In the genomic region with DNA sequence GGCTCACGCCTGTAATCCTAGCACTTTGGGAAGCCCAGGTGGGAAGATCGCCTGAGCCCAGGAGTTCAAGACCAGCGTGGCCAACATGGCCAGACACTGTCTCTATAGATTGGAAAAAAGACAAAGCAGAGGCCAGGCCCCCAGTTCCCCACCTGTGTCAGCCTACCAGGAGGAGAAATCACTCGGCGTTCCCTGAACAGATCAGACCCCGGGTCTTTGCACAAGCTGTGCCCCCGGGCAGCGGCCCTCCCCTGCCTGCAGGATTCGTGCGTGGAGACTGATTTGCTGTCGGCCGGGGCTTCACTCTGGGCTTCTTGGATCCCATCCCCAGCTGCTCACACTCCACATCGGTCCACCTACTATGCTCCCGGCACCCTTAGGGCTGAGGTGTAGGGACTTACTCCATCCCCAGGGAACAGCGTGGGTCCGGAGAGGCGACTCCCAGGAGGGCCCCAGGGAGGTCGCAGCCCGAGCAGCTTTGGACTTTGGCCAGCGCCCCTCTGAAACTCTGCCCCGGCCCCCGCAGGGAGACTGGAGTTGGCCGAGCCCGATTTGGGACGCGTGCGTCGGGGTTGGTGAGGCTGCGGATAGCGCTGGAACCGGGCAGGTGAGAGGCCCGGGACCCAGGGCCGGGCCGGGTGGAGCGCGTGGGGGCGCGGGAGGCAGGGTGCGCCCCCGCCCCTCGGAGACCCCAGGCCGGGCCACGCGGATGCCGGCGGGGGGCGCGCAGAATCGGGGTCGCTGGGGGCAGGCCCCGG, we compare ENCODE assay signal across 1 cellular context.
TF ChIP-seq lines count a peak whose summit lies in the region.

No MANE protein-coding gene starts in this region.

TF ChIP-seq in HepG2, 621 proteins besides CTCF, POLR2A, EP300 and RAD21 (continued from another document):
- TF ChIP-seq SRSF1 (optimal IDR thresholded peaks at IDR 0.05; ENCODE audit: low read depth, low read length) = peak; percentile 73
TF ChIP-seq in HepG2: peak in this region for 64.
